ENCODE assay signal across 8 cellular contexts in genomic region chr5:154860765-154861164, GRCh38. TPM values are rescaled to one million over a fixed set of nuclear protein-coding genes. Genes with fewer than 3 reads are reported as not detected.
DNase-seq lines count a peak whose midpoint lies in the region; ATAC-seq and TF ChIP-seq lines count a peak whose summit lies in the region.

No MANE protein-coding gene starts in this region.

- H3K4me1 Mint-ChIP-seq in CD4-positive, alpha-beta T cell (ENCODE audit: low read depth) = peaks cover 67% of the 10 kb centered on the region
- peaks cover 55% of the 10 kb centered on the region for H3K4me1 Mint-ChIP-seq in central memory CD8-positive, alpha-beta T cell
- peaks cover 31% of the 10 kb centered on the region for H3K4me1 Mint-ChIP-seq in neural crest cell

- peak overlapping the region; percentile 98 for H3K27ac Mint-ChIP-seq in CD4-positive, alpha-beta T cell
- H3K27ac Mint-ChIP-seq in central memory CD8-positive, alpha-beta T cell (ENCODE audit: low read depth) = peak overlapping the region; percentile 98
- H3K27ac Mint-ChIP-seq in neural crest cell (ENCODE audit: unreplicated experiment) = no peak overlapping the region

- POLR2A ChIA-PET in CD4-positive, alpha-beta T cell (lab: Charles Lee) = no interaction called here

- peak overlapping the region; percentile 96 for H3K27ac ChIP-seq in CD4-positive, alpha-beta T cell (ENCODE audit: low read depth, low read length)

- no peak for ATAC-seq in CD4-positive, alpha-beta T cell (ENCODE audit: poor library complexity)
- ATAC-seq in central memory CD8-positive, alpha-beta T cell (replicated peaks; ENCODE audit: extremely low read depth, poor library complexity, severe bottlenecking) = no peak
- ATAC-seq in GM19395 (IDR thresholded peaks at IDR 0.05; ENCODE audit: unreplicated experiment) (no peak), GM21825 (IDR thresholded peaks at IDR 0.05; ENCODE audit: unreplicated experiment) (no peak), HG02852 (IDR thresholded peaks at IDR 0.05; ENCODE audit: unreplicated experiment) (no peak)

- H3K9me3 Mint-ChIP-seq in CD4-positive, alpha-beta T cell = no peaks in the 10 kb centered on the region
- H3K9me3 Mint-ChIP-seq in central memory CD8-positive, alpha-beta T cell = no peaks in the 10 kb centered on the region
- H3K9me3 Mint-ChIP-seq in neural crest cell = no peaks in the 10 kb centered on the region

- TF ChIP-seq CTCF in CD4-positive, alpha-beta T cell (IDR thresholded peaks at IDR 0.05) = no peak
- TF ChIP-seq CTCF in NB4 (IDR thresholded peaks at IDR 0.05; ENCODE audit: low read depth, low read length) (no peak), neural crest cell (conservative IDR thresholded peaks at IDR 0.05) (no peak)

- DNase-seq in CD4-positive, alpha-beta T cell = no peak
- peak; percentile 59 for DNase-seq in NB4 (ENCODE audit: low read depth)
- no peak for DNase-seq in central memory CD8-positive, alpha-beta T cell (ENCODE audit: low spot score in 2 of 2)
- no peak for DNase-seq in neural crest cell (ENCODE audit: low read depth, low spot score)
- no peak for DNase-seq in activated CD8-positive, alpha-beta memory T cell treated with anti-CD3 and anti-CD28 coated beads, Interleukin-2, amount 50 U/mL, for 48 hours

- H3K27me3 ChIP-seq in CD4-positive, alpha-beta T cell (ENCODE audit: control insufficient read depth, insufficient read depth, low read length) = no peaks in the 10 kb centered on the region

- CTCF ChIA-PET in CD4-positive, alpha-beta T cell (lab: Charles Lee) = interaction anchor here (1.0 to 1.2 kb wide), 2 partner anchors 8 to 210 kb away, joined by 3 to 5 read pairs; no protein-coding TSS in a partner anchor

- intact Hi-C loops in CD4-positive, alpha-beta T cell (cut with DNase I, micrococcal nuclease) = loop anchor here in 1 of 2 experiments (5.0 kb wide), 2 partner anchors 178 to 823 kb away; partner anchors contain the start of genes FAM114A2 and MFAP3

- H3K36me3 Mint-ChIP-seq in CD4-positive, alpha-beta T cell (ENCODE audit: low read depth) = peaks cover 68% of the 10 kb centered on the region
- peaks cover 50% of the 10 kb centered on the region for H3K36me3 Mint-ChIP-seq in central memory CD8-positive, alpha-beta T cell (ENCODE audit: insufficient read depth)
- H3K36me3 Mint-ChIP-seq in neural crest cell (ENCODE audit: low read depth) = peaks cover 13% of the 10 kb centered on the region

- H3K4me3 Mint-ChIP-seq in CD4-positive, alpha-beta T cell = peak overlapping the region; percentile 92
- H3K4me3 Mint-ChIP-seq in central memory CD8-positive, alpha-beta T cell = peak overlapping the region; percentile 93
- H3K4me3 Mint-ChIP-seq in neural crest cell = peak overlapping the region; percentile 100

- no peaks in the 10 kb centered on the region for H3K9me3 ChIP-seq in CD4-positive, alpha-beta T cell (ENCODE audit: control insufficient read depth, low read length)

- H3K27me3 Mint-ChIP-seq in CD4-positive, alpha-beta T cell = no peaks in the 10 kb centered on the region
- no peaks in the 10 kb centered on the region for H3K27me3 Mint-ChIP-seq in central memory CD8-positive, alpha-beta T cell
- no peaks in the 10 kb centered on the region for H3K27me3 Mint-ChIP-seq in neural crest cell (ENCODE audit: low read depth)

- TF ChIP-seq POLR2A in NB4 (IDR thresholded peaks at IDR 0.05; ENCODE audit: extremely low read depth, insufficient read length) = no peak

- peak overlapping the region; percentile 99 for H3K4me3 ChIP-seq in NB4 (ENCODE audit: low read depth, low read length)

RNA-seq across cellular contexts. Expression of gene CNOT8, which starts 2.3 kb away (rescaled TPM):
- total RNA-seq in CD4-positive, alpha-beta T cell = 100 to 1,000 TPM; 125 to 133 TPM
- 51.9 and 53.1 TPM in 2 replicates for total RNA-seq in neural crest cell

RNA-seq across cellular contexts. Expression of gene FAXDC2, which starts 10.4 kb away (rescaled TPM):
- total RNA-seq in CD4-positive, alpha-beta T cell = not detected
- 2.7 and 2.9 TPM in 2 replicates for total RNA-seq in neural crest cell
